ENCODE assay signal across 8 cellular contexts in the genomic region with DNA sequence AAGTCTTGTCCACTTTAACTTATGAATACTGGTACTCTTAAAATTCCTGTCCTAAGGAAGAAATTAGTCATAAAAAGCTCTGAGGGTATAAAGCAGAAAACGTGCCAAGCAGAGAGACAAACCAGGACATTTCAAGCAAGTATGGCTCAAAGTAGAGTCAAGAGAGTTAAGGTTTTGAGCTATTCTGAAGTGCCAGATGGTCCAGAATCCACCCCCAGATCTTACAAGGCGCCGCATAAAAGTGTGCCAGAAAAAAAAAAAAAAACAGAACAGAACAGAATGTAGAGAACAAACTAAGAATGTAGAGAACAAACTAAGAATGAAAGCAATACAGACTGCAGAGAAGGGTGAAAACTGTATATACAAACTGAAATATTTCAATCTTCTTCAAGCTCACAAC. TPM values are rescaled to one million over a fixed set of nuclear protein-coding genes. Genes with fewer than 3 reads are reported as not detected.
DNase-seq lines count a peak whose midpoint lies in the region; ATAC-seq, FAIRE-seq and TF ChIP-seq lines count a peak whose summit lies in the region.

No MANE protein-coding gene starts in this region.

- H2AFZ ChIP-seq in ACC112 (ENCODE audit: low read length, unreplicated experiment) (no peak overlapping the region), keratinocyte (ENCODE audit: control insufficient read depth, low read length) (no peak overlapping the region)

- POLR2A ChIA-PET in T-cell (lab: Charles Lee): no interaction called here

- H3K27ac ChIP-seq in ACC112 (ENCODE audit: low read depth, low read length) (peak overlapping the region; percentile 24), keratinocyte (ENCODE audit: control insufficient read depth, insufficient read depth, low read length) (no peak overlapping the region)

- H3K27me3 ChIP-seq in ACC112 (ENCODE audit: insufficient read depth, low read length): no peaks in the 10 kb centered on the region
- H3K27me3 ChIP-seq in keratinocyte (ENCODE audit: control insufficient read depth, extremely low read depth, insufficient read depth, low read length): no peaks in the 10 kb centered on the region

- H3K9me3 Mint-ChIP-seq in T-cell: no peaks in the 10 kb centered on the region

- peak; percentile 5 for FAIRE-seq in keratinocyte (lab: Jason Lieb, UNC)

- dilution Hi-C loops in keratinocyte (cut with MboI; ENCODE audit: extremely low pct_ligation_motif_present, low sequenced_read_pairs): no loop called here

- H3K4me3 ChIP-seq in ACC112 (ENCODE audit: low read depth, low read length) (peak overlapping the region; percentile 53), keratinocyte (ENCODE audit: control insufficient read depth in 2 of 3, extremely low read depth in 1 of 3, insufficient read depth in 2 of 3, low read depth in 1 of 3, low read length in 3 of 3) (no peak overlapping the region)

- no peaks in the 10 kb centered on the region for H3K9me1 ChIP-seq in keratinocyte (ENCODE audit: control insufficient read depth, extremely low read depth, insufficient read depth, low read length)

- ATAC-seq in GM21381 (IDR thresholded peaks at IDR 0.05; ENCODE audit: unreplicated experiment) (peak; percentile 32), T-helper 17 cell (peak; percentile 35), HG02884 (IDR thresholded peaks at IDR 0.05; ENCODE audit: unreplicated experiment) (no peak), T-cell (replicated peaks in 1 of 4) (no peak), HG03457 (IDR thresholded peaks at IDR 0.05; ENCODE audit: unreplicated experiment) (no peak)

- peaks cover 4% of the 10 kb centered on the region for H3K4me1 ChIP-seq in ACC112 (ENCODE audit: control insufficient read depth, insufficient read depth, low read length, unreplicated experiment)
- H3K4me1 ChIP-seq in keratinocyte (ENCODE audit: control insufficient read depth, extremely low read depth, insufficient read depth, low read length): peaks cover 3% of the 10 kb centered on the region

- H3K79me2 ChIP-seq in ACC112 (ENCODE audit: control insufficient read depth, insufficient read depth, low read length, unreplicated experiment) (peaks cover 47% of the 10 kb centered on the region), keratinocyte (ENCODE audit: control insufficient read depth, insufficient read depth, low read length) (peaks cover 84% of the 10 kb centered on the region)

- peaks cover 3% of the 10 kb centered on the region for H4K20me1 ChIP-seq in keratinocyte (ENCODE audit: control insufficient read depth, extremely low read depth, insufficient read depth, low read length)

- peaks cover 4% of the 10 kb centered on the region for H3K36me3 Mint-ChIP-seq in T-helper 17 cell (ENCODE audit: low read depth)
- peaks cover 29% of the 10 kb centered on the region for H3K36me3 Mint-ChIP-seq in T-cell

- CTCF ChIA-PET in T-cell (lab: Charles Lee): interaction anchor here (0.5 to 0.6 kb wide), 2 partner anchors 11 to 29 kb away, joined by 3 to 8 read pairs; no protein-coding TSS in a partner anchor

- peak overlapping the region; percentile 18 for H3K4me2 ChIP-seq in keratinocyte (ENCODE audit: control insufficient read depth, extremely low read depth, insufficient read depth, low read depth, low read length)

- H3K36me3 ChIP-seq in ACC112 (ENCODE audit: insufficient read depth, low read length) (peaks cover 4% of the 10 kb centered on the region; the same call in 1 of the 2 replicates), keratinocyte (ENCODE audit: control insufficient read depth in 2 of 2, extremely low read depth in 1 of 2, insufficient read depth in 2 of 2, low read length in 2 of 2) (no peaks in the 10 kb centered on the region)

- no peaks in the 10 kb centered on the region for H3K9me3 ChIP-seq in T-helper 17 cell (ENCODE audit: control insufficient read depth, low read length, poor library complexity, severe bottlenecking)
- H3K9me3 ChIP-seq in keratinocyte (ENCODE audit: control insufficient read depth, low read depth, low read length): no peaks in the 10 kb centered on the region

- H3K4me3 Mint-ChIP-seq in T-helper 17 cell (no peak overlapping the region), T-cell (peak overlapping the region in 1 of 3 donors; percentile 34)

- no peak overlapping the region for H3K9ac ChIP-seq in keratinocyte (ENCODE audit: control insufficient read depth, extremely low read depth, insufficient read depth, low read length)

- DNase-seq in T-helper 17 cell: no peak
- DNase-seq in keratinocyte (ENCODE audit: low read depth, low spot score): no peak
- no peak for DNase-seq in T-cell
- no peak for DNase-seq in SKM-1 (lab: John Stamatoyannopoulos, UW; ENCODE audit: unreplicated experiment)

- H3K27ac Mint-ChIP-seq in T-helper 17 cell: no peak overlapping the region
- H3K27ac Mint-ChIP-seq in T-cell: peak overlapping the region in 1 of 2 donors; percentile 64

- H3K4me1 Mint-ChIP-seq in T-helper 17 cell: peaks cover 45% of the 10 kb centered on the region
- peaks cover 55 to 72% (median 65%) of the 10 kb centered on the region in 3 donors for H3K4me1 Mint-ChIP-seq in T-cell

- H3K27me3 Mint-ChIP-seq in T-helper 17 cell: no peaks in the 10 kb centered on the region
- H3K27me3 Mint-ChIP-seq in T-cell: no peaks in the 10 kb centered on the region

- no peak for TF ChIP-seq CTCF in keratinocyte (optimal IDR thresholded peaks at IDR 0.05 in 1 of 3, IDR thresholded peaks at IDR 0.05 in 1 of 3, conservative IDR thresholded peaks at IDR 0.05 in 1 of 3; ENCODE audit: extremely low read depth in 1 of 3, insufficient read depth in 2 of 3, low read length in 3 of 3)

RNA-seq across cellular contexts. Expression of gene EPS15, which starts 12.5 kb away (rescaled TPM):
- total RNA-seq in T-helper 17 cell: 10 to 100 TPM; 88.2 to 98.8 TPM
- 19.4 to 35.3 TPM (median 33.2 TPM) in 3 replicates for polyA plus RNA-seq in keratinocyte
- polyA plus RNA-seq in keratinocyte (2011; ENCODE audit: low read depth): 19.7 TPM
- polyA plus RNA-seq in keratinocyte (2011; cell fraction: cytosol; rRNA removed): 18.5 and 34.7 TPM in 2 replicates
- polyA plus RNA-seq in keratinocyte (2011; cell fraction: nucleus; rRNA removed): 21.6 and 29.4 TPM in 2 replicates
- polyA plus RNA-seq in keratinocyte (2012; ENCODE audit: low replicate concordance): 20.2 and 20.4 TPM in 2 replicates
- polyA minus RNA-seq in keratinocyte: 9.4 to 59.2 TPM (median 30.4 TPM) in 3 replicates
- polyA minus RNA-seq in keratinocyte (2011; cell fraction: cytosol; rRNA and poly(A)+ RNA removed): 37.0 TPM
- polyA minus RNA-seq in keratinocyte (2011; cell fraction: nucleus; rRNA and poly(A)+ RNA removed): 20.6 and 38.0 TPM in 2 replicates
- total RNA-seq in T-cell: 10 to 100 TPM; 61.0 to 76.1 (median 75.2) TPM

Comparison
In these comparisons a context has a peak if more than half of its experiments do, and no peak if none do; other contexts are left out.
1. ATAC-seq: peak in GM21381 (single experiment) and T-helper 17 cell (single experiment); none in HG02884 (single experiment), T-cell (0 of 4) and HG03457 (single experiment).